In the genomic region with DNA sequence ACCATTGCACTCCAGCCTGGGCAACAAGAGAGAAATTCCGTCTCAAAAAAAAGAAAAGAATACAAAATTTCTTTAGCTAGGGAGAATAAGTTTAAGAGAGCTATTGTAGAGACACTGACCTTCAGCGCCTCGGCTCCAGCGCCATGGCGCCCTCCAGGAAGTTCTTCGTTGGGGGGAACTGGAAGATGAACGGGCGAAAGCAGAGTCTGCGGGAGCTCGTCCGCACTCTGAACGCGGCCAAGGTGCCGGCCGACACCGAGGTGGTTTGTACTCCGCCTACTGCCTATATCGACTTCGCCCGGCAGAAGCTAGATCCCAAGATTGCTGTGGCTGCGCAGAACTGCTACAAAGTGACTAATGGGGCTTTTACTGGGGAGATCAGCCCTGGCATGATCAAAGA, we compare ENCODE assay signal across 5 cellular contexts.
DNase-seq lines count a peak whose midpoint lies in the region; ATAC-seq, FAIRE-seq and TF ChIP-seq lines count a peak whose summit lies in the region.
"Not testable (repeated sequence)": the region's sequence is repeated elsewhere in the genome, so short reads cannot be mapped to it uniquely, and the experiment has no call there.

No MANE protein-coding gene starts in this region.

- not testable (repeated sequence) for H3K27me3 ChIP-seq in H1 (replicated peaks in 1 of 4; ENCODE audit: control insufficient read depth in 3 of 4, extremely low read depth in 1 of 4, insufficient read depth in 3 of 4, low read length in 3 of 4); lower lobe of right lung (ENCODE audit: low read depth)

- H3K79me2 ChIP-seq in H1 (ENCODE audit: control insufficient read depth in 1 of 2, insufficient read depth in 2 of 2, low read length in 2 of 2): not testable (repeated sequence)

- H3K56ac ChIP-seq in H1 (replicated peaks; ENCODE audit: insufficient read length, low read depth, low read length): not testable (repeated sequence)

- H4K91ac ChIP-seq in H1 (replicated peaks; ENCODE audit: insufficient read length, low read length): not testable (repeated sequence)

- not testable (repeated sequence) for H2BK120ac ChIP-seq in H1 (replicated peaks; ENCODE audit: low read depth, low read length)

- TF ChIP-seq POLR2A in GM12892 (IDR thresholded peaks at IDR 0.05; ENCODE audit: low read depth, low read length); H1 (IDR thresholded peaks at IDR 0.05; ENCODE audit: control extremely low read depth in 1 of 2, low read depth in 2 of 2, low read length in 2 of 2): not testable (repeated sequence)

- not testable (repeated sequence) for H3K23ac ChIP-seq in H1 (ENCODE audit: insufficient read length)

- not testable (repeated sequence) for H3K9me3 ChIP-seq in H1 (ENCODE audit: insufficient read depth in 2 of 2, low read depth in 1 of 2, low read length in 1 of 2); lower lobe of right lung

- not testable (repeated sequence) for DNase-seq in GM12892 (ENCODE audit: insufficient read length); H1 (ENCODE audit: low read depth in 1 of 2, low spot score in 2 of 2); stimulated activated effector memory CD8-positive, alpha-beta T cell treated with anti-CD3 and anti-CD28 coated beads, Interleukin-12 subunit alpha, Interleukin-12 subunit beta, amount 100 ng/mL, for 72 hours (ENCODE audit: low spot score in 2 of 2); urothelium cell line (ENCODE audit: low spot score)
- DNase-seq in lower lobe of right lung: peak; percentile 34

- not testable (repeated sequence) for H3K4me3 Mint-ChIP-seq in stimulated activated effector memory CD8-positive, alpha-beta T cell treated with anti-CD3 and anti-CD28 coated beads, Interleukin-12 subunit alpha, Interleukin-12 subunit beta, amount 100 ng/mL, for 72 hours

- H3K9me3 Mint-ChIP-seq in stimulated activated effector memory CD8-positive, alpha-beta T cell treated with anti-CD3 and anti-CD28 coated beads, Interleukin-12 subunit alpha, Interleukin-12 subunit beta, amount 100 ng/mL, for 72 hours: not testable (repeated sequence)

- not testable (repeated sequence) for H3K14ac ChIP-seq in H1 (ENCODE audit: insufficient read length)

- H3K27ac Mint-ChIP-seq in stimulated activated effector memory CD8-positive, alpha-beta T cell treated with anti-CD3 and anti-CD28 coated beads, Interleukin-12 subunit alpha, Interleukin-12 subunit beta, amount 100 ng/mL, for 72 hours: not testable (repeated sequence)

- WGBS in H1 (ENCODE audit: extremely low coverage in 1 of 2, insufficient coverage in 1 of 2, insufficient read length in 1 of 2, insufficient replicate concordance in 2 of 2, low coverage in 1 of 2, low lambda C conversion rate in 2 of 2, missing lambda C conversion rate in 1 of 2), 2 experiments: 97% methylated on average over 20 of the region's 21 CpGs; no CpG with 5 or more reads in 1 of the 2 experiments

- not testable (repeated sequence) for TF ChIP-seq RAD21 in H1 (IDR thresholded peaks at IDR 0.05 in 1 of 2, conservative IDR thresholded peaks at IDR 0.05 in 1 of 2; ENCODE audit: low read depth in 2 of 2, low read length in 2 of 2)

- H3K4me1 ChIP-seq in H1 (replicated peaks in 1 of 4; ENCODE audit: control insufficient read depth in 3 of 4, insufficient read depth in 4 of 4, low read length in 3 of 4); lower lobe of right lung: not testable (repeated sequence)

- H3K9ac ChIP-seq in H1 (replicated peaks in 1 of 4; ENCODE audit: extremely low read depth in 1 of 4, low read depth in 3 of 4, low read length in 3 of 4): not testable (repeated sequence)

- H3K4ac ChIP-seq in H1 (replicated peaks; ENCODE audit: insufficient read length, low read depth, low read length): not testable (repeated sequence)

- not testable (repeated sequence) for H3K23me2 ChIP-seq in H1 (ENCODE audit: low read depth, low read length)

- not testable (repeated sequence) for H2BK5ac ChIP-seq in H1 (ENCODE audit: low read depth, low read length)

- not testable (repeated sequence) for H3K79me1 ChIP-seq in H1 (ENCODE audit: low read depth, low read length)

- not testable (repeated sequence) for H2AK5ac ChIP-seq in H1 (ENCODE audit: low read depth, low read length)

- peak in 1 of 2 donors; percentile 11 for ATAC-seq in lower lobe of right lung
- peak; percentile 11 for ATAC-seq in stimulated activated effector memory CD8-positive, alpha-beta T cell treated with anti-CD3 and anti-CD28 coated beads, Interleukin-12 subunit alpha, Interleukin-12 subunit beta, amount 100 ng/mL, for 72 hours

- not testable (repeated sequence) for H4K20me1 ChIP-seq in H1 (replicated peaks in 1 of 2; ENCODE audit: control insufficient read depth in 1 of 2, insufficient read depth in 2 of 2, low read length in 2 of 2)

- H3K36me3 ChIP-seq in H1 (ENCODE audit: control insufficient read depth in 2 of 4, insufficient read depth in 4 of 4, low read length in 3 of 4); lower lobe of right lung: not testable (repeated sequence)

- H3K18ac ChIP-seq in H1 (ENCODE audit: extremely low read depth, low read length): not testable (repeated sequence)

- POLR2A ChIA-PET in H1 (lab: Charles Lee; ENCODE audit: partially characterized antibody): not testable (repeated sequence)

- intact Hi-C loops in lower lobe of right lung (cut with DNase I): not testable (repeated sequence)

- H4K5ac ChIP-seq in H1 (ENCODE audit: insufficient read length, low read depth, low read length): not testable (repeated sequence)

- not testable (repeated sequence) for H2BK12ac ChIP-seq in H1 (ENCODE audit: low read depth, low read length)

- not testable (repeated sequence) for H3K36me3 Mint-ChIP-seq in stimulated activated effector memory CD8-positive, alpha-beta T cell treated with anti-CD3 and anti-CD28 coated beads, Interleukin-12 subunit alpha, Interleukin-12 subunit beta, amount 100 ng/mL, for 72 hours

- TF ChIP-seq EP300 in H1 (IDR thresholded peaks at IDR 0.05; ENCODE audit: borderline replicate concordance in 1 of 2, low read depth in 2 of 2, low read length in 2 of 2): not testable (repeated sequence)

- not testable (repeated sequence) for H2BK15ac ChIP-seq in H1 (ENCODE audit: low read length)

- TF ChIP-seq CTCF in H1 (IDR thresholded peaks at IDR 0.05; ENCODE audit: control extremely low read depth in 1 of 3, insufficient read depth in 1 of 3, low read depth in 1 of 3, low read length in 3 of 3); lower lobe of right lung (IDR thresholded peaks at IDR 0.05): not testable (repeated sequence)

- not testable (repeated sequence) for H3K27ac ChIP-seq in H1 (ENCODE audit: low read depth, low read length); lower lobe of right lung

- H3K4me3 ChIP-seq in H1 (ENCODE audit: extremely low read depth in 1 of 4, insufficient read depth in 2 of 4, low read depth in 3 of 4, low read length in 4 of 4); lower lobe of right lung: not testable (repeated sequence)

- not testable (repeated sequence) for H4K8ac ChIP-seq in H1 (ENCODE audit: extremely low read depth, insufficient read depth, low read length)

- not testable (repeated sequence) for H3K4me1 Mint-ChIP-seq in stimulated activated effector memory CD8-positive, alpha-beta T cell treated with anti-CD3 and anti-CD28 coated beads, Interleukin-12 subunit alpha, Interleukin-12 subunit beta, amount 100 ng/mL, for 72 hours

- CTCF ChIA-PET in H1 (lab: Charles Lee; ENCODE audit: partially characterized antibody): not testable (repeated sequence)

- not testable (repeated sequence) for H2BK20ac ChIP-seq in H1 (ENCODE audit: low read length)

- not testable (repeated sequence) for H3K4me2 ChIP-seq in H1 (ENCODE audit: insufficient read depth in 1 of 2, low read depth in 2 of 2, low read length in 2 of 2)

- H2AFZ ChIP-seq in H1 (ENCODE audit: low read length): not testable (repeated sequence)

- FAIRE-seq in GM12892 (lab: Jason Lieb, UNC): peak; percentile 14
- FAIRE-seq in H1 (lab: Jason Lieb, UNC): peak; percentile 55
- FAIRE-seq in urothelium cell line (lab: Jason Lieb, UNC): peak; percentile 13
